In genomic region chr17:6643460-6644125, GRCh38 we compare ENCODE assay signal across 15 cellular contexts. TPM values are rescaled to one million over a fixed set of nuclear protein-coding genes. Genes with fewer than 3 reads are reported as not detected.
A peak's percentile ranks its signal among the peaks of the same experiment; 100 is the strongest.
DNase-seq lines count a peak whose midpoint lies in the region; ATAC-seq and TF ChIP-seq lines count a peak whose summit lies in the region.
"Had no signal": no experiment of that assay in that cellular context is flagged by ENCODE, and none has a peak within 500 bp of the region (broad histone marks: within the 10 kb centered on the region; RNA-seq: fewer than 3 reads in every experiment).

No MANE protein-coding gene starts in this region.

- no peaks in the 10 kb centered on the region for H3K9me3 ChIP-seq in SK-N-MC (ENCODE audit: low read depth, low read length)
- H3K9me3 ChIP-seq: transverse colon had no signal

- H3K36me3 Mint-ChIP-seq in activated naive CD4-positive, alpha-beta T cell treated with anti-CD3 and anti-CD28 coated beads, Interleukin-2, amount 50 U/mL, for 72 hours = peaks cover 8 to 10% of the 10 kb centered on the region in 2 donors
- no peaks in the 10 kb centered on the region for H3K36me3 Mint-ChIP-seq in type B pancreatic cell

- no peak overlapping the region for H3K9ac ChIP-seq in SK-N-MC (ENCODE audit: insufficient read length)

- peaks cover 56% of the 10 kb centered on the region for H3K36me3 ChIP-seq in SK-N-MC (ENCODE audit: insufficient read depth, low read length)

- H3K4me3 Mint-ChIP-seq in type B pancreatic cell = peak overlapping the region; percentile 44

- ATAC-seq in activated naive CD4-positive, alpha-beta T cell treated with anti-CD3 and anti-CD28 coated beads, Interleukin-2, amount 50 U/mL, for 72 hours = no peak
- ATAC-seq: sciatic nerve had no signal

- H3K4me1 Mint-ChIP-seq in type B pancreatic cell (ENCODE audit: unreplicated experiment) = peaks cover 23% of the 10 kb centered on the region

- H3K27ac Mint-ChIP-seq in activated naive CD4-positive, alpha-beta T cell treated with anti-CD3 and anti-CD28 coated beads, Interleukin-2, amount 50 U/mL, for 72 hours = peak overlapping the region; percentile 69 to 96
- H3K27ac Mint-ChIP-seq in type B pancreatic cell = no peak overlapping the region

- H3K27me3 Mint-ChIP-seq in type B pancreatic cell = no peaks in the 10 kb centered on the region

- no peaks in the 10 kb centered on the region for H3K9me3 Mint-ChIP-seq in activated naive CD4-positive, alpha-beta T cell treated with anti-CD3 and anti-CD28 coated beads, Interleukin-2, amount 50 U/mL, for 72 hours
- H3K9me3 Mint-ChIP-seq in type B pancreatic cell = no peaks in the 10 kb centered on the region

- DNase-seq in activated naive CD4-positive, alpha-beta T cell treated with anti-CD3 and anti-CD28 coated beads, Interleukin-2, amount 50 U/mL, for 72 hours (ENCODE audit: low spot score in 2 of 2) = no peak
- no peak for DNase-seq in activated naive CD4-positive, alpha-beta T cell treated with anti-CD3 and anti-CD28 coated beads, Interleukin-2, amount 50 U/mL, for 16 hours
- DNase-seq in SK-N-MC (ENCODE audit: low read depth, low spot score) = no peak
- peak; percentile 89 for DNase-seq in fibroblast of peridontal ligament (ENCODE audit: extremely low read depth)
- DNase-seq in type B pancreatic cell (ENCODE audit: extremely low spot score, unreplicated experiment) = no peak
- no peak for DNase-seq in mucosa of gallbladder (ENCODE audit: low spot score)
- no peak for DNase-seq in cortex of kidney (lab: John Stamatoyannopoulos, UW)
- no peak for DNase-seq in foreskin melanocyte
- DNase-seq: activated CD4-positive, alpha-beta T cell treated with anti-CD3 and anti-CD28 coated beads, Interleukin-2, amount 50 U/mL, for 4 hours; amygdala; C1 segment of cervical spinal cord; midbrain; NCI-H1436 treated with DMSO at 0.1 percent for 48 hours; transverse colon had no signal

- H3K4me3 ChIP-seq in SK-N-MC = no peak overlapping the region
- H3K4me3 ChIP-seq: transverse colon had no signal

- TF ChIP-seq CTCF in type B pancreatic cell (conservative IDR thresholded peaks at IDR 0.05) = no peak

- H3K27ac ChIP-seq in SK-N-MC = 0 out of 2 replicates have a peak overlapping the region, but pooled peaks have one; percentile 25
- H3K27ac ChIP-seq: transverse colon had no signal

RNA-seq across cellular contexts. Expression of gene TXNDC17, which starts 2.7 kb away (rescaled TPM):
- 100 to 1,000 TPM in 1 of 2 donors, 10 to 100 TPM in 1; 67.7 to 131 TPM for total RNA-seq in activated naive CD4-positive, alpha-beta T cell treated with anti-CD3 and anti-CD28 coated beads, Interleukin-2, amount 50 U/mL, for 72 hours
- total RNA-seq in type B pancreatic cell (ENCODE audit: low replicate concordance) = 83.2 and 90.6 TPM in 2 replicates
- total RNA-seq in mucosa of gallbladder = 101 TPM

RNA-seq across cellular contexts. Expression of gene KIAA0753, which starts 3.1 kb away (rescaled TPM):
- total RNA-seq in activated naive CD4-positive, alpha-beta T cell treated with anti-CD3 and anti-CD28 coated beads, Interleukin-2, amount 50 U/mL, for 72 hours = 10 to 100 TPM; 17.4 to 22.3 TPM
- total RNA-seq in type B pancreatic cell (ENCODE audit: low replicate concordance) = 26.4 and 33.7 TPM in 2 replicates
- 21.4 TPM for total RNA-seq in mucosa of gallbladder

RNA-seq across cellular contexts. Expression of gene MED31, which starts 7.8 kb away (rescaled TPM):
- total RNA-seq in activated naive CD4-positive, alpha-beta T cell treated with anti-CD3 and anti-CD28 coated beads, Interleukin-2, amount 50 U/mL, for 72 hours = 10 to 100 TPM; 19.9 to 25.1 TPM
- total RNA-seq in type B pancreatic cell (ENCODE audit: low replicate concordance) (17.6 and 25.3 TPM in 2 replicates), mucosa of gallbladder (16.9 TPM)

RNA-seq across cellular contexts. Expression of gene C17orf100, which starts 8.0 kb away (rescaled TPM):
- 1 to 10 TPM in 1 of 2 donors, under 1 TPM in 1; 0.89 to 2.3 TPM for total RNA-seq in activated naive CD4-positive, alpha-beta T cell treated with anti-CD3 and anti-CD28 coated beads, Interleukin-2, amount 50 U/mL, for 72 hours
- total RNA-seq in type B pancreatic cell (ENCODE audit: low replicate concordance) = 3.9 and 4.3 TPM in 2 replicates
- 3.3 TPM for total RNA-seq in mucosa of gallbladder
